In genomic region chr10:5406918-5407317, GRCh38 we compare ENCODE assay signal across 9 cellular contexts. TPM values are rescaled to one million over a fixed set of nuclear protein-coding genes. Genes with fewer than 3 reads are reported as not detected.
"Had no signal": no experiment of that assay in that cellular context is flagged by ENCODE, and none has a peak within 500 bp of the region (broad histone marks: within the 10 kb centered on the region; RNA-seq: fewer than 3 reads in every experiment).

No MANE protein-coding gene starts in this region.

- DNase-seq: IMR-90, KBM-7, KG1 had no signal

- ATAC-seq: K562 had no signal

- H3K9ac ChIP-seq: KMS-11 had no signal

- FAIRE-seq: HTR-8/SVneo, K562 had no signal

- H3K4me3 ChIP-seq: K562 had no signal

- H3K4me2 ChIP-seq: KMS-11 had no signal

- H3K27ac ChIP-seq: HL-60, KMS-11 had no signal

RNA-seq across cellular contexts. Expression of gene TUBAL3, which starts 2.3 kb away (rescaled TPM):
- total RNA-seq: HT1080, IMR-90 had no signal
- polyA plus RNA-seq: IgD-negative memory B cell, IMR-90 had no signal

RNA-seq across cellular contexts. Expression of gene UCN3, which starts 42.2 kb away (rescaled TPM):
- total RNA-seq: HT1080, IMR-90, K562 had no signal
- polyA plus RNA-seq: IgD-negative memory B cell, IMR-90, K562 had no signal
